22 cellular contexts compared by ENCODE assay signal in the genomic region with DNA sequence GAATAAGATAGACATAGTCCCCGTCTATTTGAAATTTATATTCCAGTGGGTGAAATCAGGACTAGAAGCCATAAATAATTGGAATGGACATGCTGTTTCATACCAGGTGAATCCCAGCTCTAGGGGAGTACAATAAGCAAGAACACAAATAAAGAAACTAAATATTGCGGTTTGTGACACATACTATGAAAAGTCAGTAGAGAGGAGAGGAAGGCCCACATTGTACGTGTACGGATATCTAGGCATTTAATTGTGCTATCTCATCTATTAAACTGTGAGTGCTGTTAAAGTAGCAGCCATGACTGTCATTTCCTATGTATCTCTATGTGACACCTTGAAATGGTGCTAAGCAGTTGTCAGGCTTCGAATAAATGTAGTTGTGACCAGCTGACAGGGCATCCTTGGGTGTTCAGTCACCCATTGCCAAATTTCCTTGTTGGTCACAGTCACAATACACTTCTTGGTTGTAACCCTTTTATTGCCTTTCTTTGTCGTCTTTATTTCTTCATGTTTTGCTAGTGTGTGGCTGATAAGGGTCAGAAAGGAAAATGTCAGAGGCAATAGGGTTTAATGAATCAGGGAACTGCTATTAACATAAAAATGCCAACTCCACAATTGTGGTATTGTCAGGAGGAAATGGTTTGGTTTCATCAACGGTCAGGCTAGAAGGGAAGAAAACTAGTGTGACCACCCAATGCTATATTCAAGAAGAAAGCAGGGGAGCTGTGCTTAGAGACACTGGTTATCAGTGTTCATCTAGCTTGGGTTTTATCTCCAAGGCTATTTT. TPM values are rescaled to one million over a fixed set of nuclear protein-coding genes. Genes with fewer than 3 reads are reported as not detected.
A peak's percentile ranks its signal among the peaks of the same experiment; 100 is the strongest.
DNase-seq lines count a peak whose midpoint lies in the region; ATAC-seq and TF ChIP-seq lines count a peak whose summit lies in the region.
"Had no signal": no experiment of that assay in that cellular context is flagged by ENCODE, and none has a peak within 500 bp of the region (broad histone marks: within the 10 kb centered on the region; RNA-seq: fewer than 3 reads in every experiment).

No MANE protein-coding gene starts in this region.

- POLR2A ChIA-PET in naive thymus-derived CD4-positive, alpha-beta T cell (lab: Charles Lee), result interaction anchor here (0.6 kb wide), 1 partner anchor 10 kb away, joined by 4 read pairs; no protein-coding TSS in a partner anchor

- H3K4me3 Mint-ChIP-seq in naive thymus-derived CD4-positive, alpha-beta T cell, result no peak overlapping the region
- H3K4me3 Mint-ChIP-seq in endodermal cell, result no peak overlapping the region
- H3K4me3 Mint-ChIP-seq: CD4-positive, alpha-beta T cell; IgD-negative memory B cell had no signal

- no peaks in the 10 kb centered on the region for H4K20me1 ChIP-seq in Loucy (ENCODE audit: insufficient read depth, low read length, poor library complexity, severe bottlenecking)
- H4K20me1 ChIP-seq: BLaER1 had no signal

- DNase-seq in AML-193 (lab: John Stamatoyannopoulos, UW) (peak; percentile 23 to 41), SK-MEL-5 (ENCODE audit: low read depth, low spot score) (peak; percentile 24), endodermal cell (no peak), ACHN (no peak)
- no peak for DNase-seq in naive thymus-derived CD4-positive, alpha-beta T cell
- no peak for DNase-seq in activated T-cell treated with anti-CD3 and anti-CD28 coated beads, Interleukin-2, amount 50 U/mL, for 1 hour
- DNase-seq: CD4-positive, alpha-beta T cell; COR-L47; DMS79; NCI-H1048; NCI-H1417 treated with DMSO at 0.1 percent for 48 hours; NCI-H187; NCI-H2107; NCI-H446 treated with DMSO at 0.1 percent for 48 hours; NCI-H526 treated with DMSO at 0.1 percent for 48 hours had no signal

- H3K27me3 Mint-ChIP-seq in naive thymus-derived CD4-positive, alpha-beta T cell, result peaks cover 0 to 9% (median 4%) of the 10 kb centered on the region in 5 donors
- no peaks in the 10 kb centered on the region for H3K27me3 Mint-ChIP-seq in endodermal cell (ENCODE audit: insufficient read depth)

- intact Hi-C loops in naive thymus-derived CD4-positive, alpha-beta T cell (cut with micrococcal nuclease), result no loop called here

- H2AFZ ChIP-seq in Loucy (ENCODE audit: low read length), result peak overlapping the region; percentile 0; the same call in 1 of the 2 replicates

- H3K27ac Mint-ChIP-seq in naive thymus-derived CD4-positive, alpha-beta T cell, result no peak overlapping the region
- no peak overlapping the region for H3K27ac Mint-ChIP-seq in endodermal cell
- H3K27ac Mint-ChIP-seq: CD4-positive, alpha-beta T cell; IgD-negative memory B cell had no signal

- H3K36me3 ChIP-seq in Loucy (ENCODE audit: insufficient read depth, low read length), result no peaks in the 10 kb centered on the region
- no peaks in the 10 kb centered on the region for H3K36me3 ChIP-seq in naive thymus-derived CD4-positive, alpha-beta T cell (ENCODE audit: control insufficient read depth in 2 of 3, insufficient read depth in 3 of 3, low read length in 3 of 3)
- no peaks in the 10 kb centered on the region for H3K36me3 ChIP-seq in endodermal cell (ENCODE audit: control insufficient read depth, insufficient read depth, low read length)
- H3K36me3 ChIP-seq: BLaER1, HAP-1 had no signal

- TF ChIP-seq CTCF in Loucy (conservative IDR thresholded peaks at IDR 0.05; ENCODE audit: low read length) (no peak), endodermal cell (conservative IDR thresholded peaks at IDR 0.05) (no peak)

- H3F3A ChIP-seq in Loucy (ENCODE audit: low read depth), result no peaks in the 10 kb centered on the region

- no peak overlapping the region for H3K27ac ChIP-seq in naive thymus-derived CD4-positive, alpha-beta T cell (ENCODE audit: low read depth, low read length)
- no peak overlapping the region for H3K27ac ChIP-seq in endodermal cell (ENCODE audit: low read depth, low read length)
- H3K27ac ChIP-seq: BLaER1 had no signal

- H3K9ac ChIP-seq in Loucy (ENCODE audit: low read depth, low read length, poor library complexity, severe bottlenecking), result peak overlapping the region; percentile 23
- H3K9ac ChIP-seq in endodermal cell (ENCODE audit: extremely low read depth, low read length, poor library complexity, severe bottlenecking), result no peak overlapping the region
- H3K9ac ChIP-seq: BLaER1 had no signal

- H3K27me3 ChIP-seq in Loucy (ENCODE audit: insufficient read depth, low read length, poor library complexity, severe bottlenecking) (no peaks in the 10 kb centered on the region), endodermal cell (ENCODE audit: control insufficient read depth, insufficient read depth, low read length, poor library complexity, severe bottlenecking) (no peaks in the 10 kb centered on the region)
- no peaks in the 10 kb centered on the region for H3K27me3 ChIP-seq in naive thymus-derived CD4-positive, alpha-beta T cell (ENCODE audit: control insufficient read depth in 2 of 2, insufficient read depth in 2 of 2, low read length in 2 of 2)
- H3K27me3 ChIP-seq: BLaER1 had no signal

- H3K4me1 ChIP-seq in Loucy (ENCODE audit: insufficient read depth, low read length, poor library complexity, severe bottlenecking), result peaks cover 30% of the 10 kb centered on the region
- H3K4me1 ChIP-seq in naive thymus-derived CD4-positive, alpha-beta T cell (ENCODE audit: control insufficient read depth in 2 of 2, insufficient read depth in 2 of 2, low read length in 2 of 2), result no peaks in the 10 kb centered on the region
- H3K4me1 ChIP-seq in endodermal cell (ENCODE audit: control insufficient read depth, insufficient read depth, low read length), result peaks cover 3% of the 10 kb centered on the region
- H3K4me1 ChIP-seq: HAP-1 had no signal

- ATAC-seq in naive thymus-derived CD4-positive, alpha-beta T cell, result peak; percentile 29
- ATAC-seq: Panc1 had no signal

- no peaks in the 10 kb centered on the region for H3K79me2 ChIP-seq in Loucy (ENCODE audit: insufficient read depth, low read length)

- peak overlapping the region; percentile 59 for H3K4me2 ChIP-seq in Loucy (ENCODE audit: low read depth, low read length, poor library complexity, severe bottlenecking)
- H3K4me2 ChIP-seq: BLaER1 had no signal

- H3K9me2 ChIP-seq in Loucy (replicated peaks; ENCODE audit: low read depth, low read length), result no peaks in the 10 kb centered on the region

- H3K4me1 Mint-ChIP-seq in naive thymus-derived CD4-positive, alpha-beta T cell, result no peaks in the 10 kb centered on the region
- peaks cover 2% of the 10 kb centered on the region for H3K4me1 Mint-ChIP-seq in endodermal cell
- H3K4me1 Mint-ChIP-seq: IgD-negative memory B cell had no signal

- peaks cover 0 to 6% (median 4%) of the 10 kb centered on the region in 11 donors for H3K9me3 Mint-ChIP-seq in naive thymus-derived CD4-positive, alpha-beta T cell
- peaks cover 7% of the 10 kb centered on the region for H3K9me3 Mint-ChIP-seq in endodermal cell
- H3K9me3 Mint-ChIP-seq: CD4-positive, alpha-beta T cell had no signal

- WGBS in endodermal cell (ENCODE audit: insufficient coverage in 1 of 2, insufficient read length in 1 of 2), 2 experiments, result 84 to 85% methylated on average over 6 to 7 of the region's 7 CpGs

- peaks cover 6% of the 10 kb centered on the region; the same call in 1 of the 2 replicates for H3K9me3 ChIP-seq in Loucy (ENCODE audit: insufficient read depth, low read depth, low read length)
- H3K9me3 ChIP-seq in naive thymus-derived CD4-positive, alpha-beta T cell (ENCODE audit: control insufficient read depth in 2 of 3, low read length in 3 of 3), result no peaks in the 10 kb centered on the region
- peaks cover 7% of the 10 kb centered on the region for H3K9me3 ChIP-seq in endodermal cell (ENCODE audit: control insufficient read depth, low read length)
- H3K9me3 ChIP-seq: BLaER1, HAP-1 had no signal

- H3K4me3 ChIP-seq in Loucy (ENCODE audit: low read length, poor library complexity, severe bottlenecking) (peak overlapping the region; percentile 41), endodermal cell (ENCODE audit: low read length) (no peak overlapping the region)
- no peak overlapping the region for H3K4me3 ChIP-seq in naive thymus-derived CD4-positive, alpha-beta T cell (ENCODE audit: low read length)
- H3K4me3 ChIP-seq: BLaER1, HAP-1 had no signal

- in situ Hi-C loops in SK-MEL-5 (cut with HindIII; ENCODE audit: low pct_unique_long_range_greater_than_20kb, low sequenced_read_pairs) (no loop called here), ACHN (cut with HindIII; ENCODE audit: low pct_ligation_motif_present, low pct_unique_long_range_greater_than_20kb, low sequenced_read_pairs) (no loop called here)

- peaks cover 0 to 5% (median 4%) of the 10 kb centered on the region in 5 donors for H3K36me3 Mint-ChIP-seq in naive thymus-derived CD4-positive, alpha-beta T cell
- no peaks in the 10 kb centered on the region for H3K36me3 Mint-ChIP-seq in endodermal cell (ENCODE audit: low read depth)

- CTCF ChIA-PET in naive thymus-derived CD4-positive, alpha-beta T cell (lab: Charles Lee), result interaction anchor here (0.5 kb wide), 1 partner anchor 189 kb away, joined by 5 read pairs; no protein-coding TSS in a partner anchor

RNA-seq across cellular contexts. Expression of gene CPO, which starts 31.5 kb away (rescaled TPM):
- total RNA-seq in SK-MEL-5 (2014; rRNA removed; shearing (Covaris generic)), result not detected in 2 replicates
- polyA plus RNA-seq in SK-MEL-5 (2015; cell fraction: cytosol; rRNA removed), result not detected in 2 replicates
- not detected in 2 replicates for polyA plus RNA-seq in SK-MEL-5 (2015; cell fraction: nucleus; rRNA removed)
- total RNA-seq in naive thymus-derived CD4-positive, alpha-beta T cell, result under 1 TPM in 3 of 5 experiments, not detected in 2; 0.30 to 0.51 (median 0.32) TPM
- polyA plus RNA-seq in naive thymus-derived CD4-positive, alpha-beta T cell, result not detected
- total RNA-seq in endodermal cell, result 1 to 10 TPM in 1 of 2 donors, under 1 TPM in 1; 0.95 to 1.0 TPM
- polyA plus RNA-seq in endodermal cell (2013, experiment 1 of 2), result 0.25 TPM
- not detected for polyA plus RNA-seq in endodermal cell (2013, experiment 2 of 2)
- total RNA-seq: A673; CD4-positive, alpha-beta T cell; MCF 10A had no signal
- polyA plus RNA-seq: IgD-negative memory B cell had no signal

Comparison
In these comparisons a context has a peak if more than half of its experiments do, and no peak if none do; other contexts are left out.
1. DNase-seq: peak in AML-193 (2 of 2) and SK-MEL-5 (single experiment); none in naive thymus-derived CD4-positive, alpha-beta T cell (0 of 9), endodermal cell (single experiment), activated T-cell treated with anti-CD3 and anti-CD28 coated beads, Interleukin-2, amount 50 U/mL, for 1 hour (single experiment) and ACHN (single experiment).